In genomic region chr10:20020677-20021076, GRCh38 we compare ENCODE assay signal across 11 cellular contexts.
"Had no signal": no experiment of that assay in that cellular context is flagged by ENCODE, and none has a peak within 500 bp of the region (broad histone marks: within the 10 kb centered on the region; RNA-seq: fewer than 3 reads in every experiment).

No MANE protein-coding gene starts in this region.

- H3K4me3 ChIP-seq: GM23248, GM23338, HAP-1 had no signal

- ATAC-seq: GM23338, HCT116 had no signal

- H3K4me3 Mint-ChIP-seq: GM23338, H9, HFFc6 had no signal

- H3K27ac ChIP-seq: GM23248 had no signal

- DNase-seq: GM23248, GOT3, H7, H9, HCEC 1CT, HFFc6 had no signal

- FAIRE-seq: H1, H54 had no signal

- H3K9me3 Mint-ChIP-seq: GM23338, H9 had no signal

- H3K4me2 ChIP-seq: GM23338 had no signal

- H3K4me1 ChIP-seq: HAP-1 had no signal

- H3K36me3 ChIP-seq: HAP-1 had no signal

- H3K9me3 ChIP-seq: HAP-1 had no signal

- H3K27ac Mint-ChIP-seq: GM23338, H9, HFFc6 had no signal

- H2AFZ ChIP-seq: GM23248, GM23338 had no signal

- H3K9ac ChIP-seq: GM23248 had no signal
